In genomic region chr15:29342201-29342600, GRCh38 we compare ENCODE assay signal across 1 cellular context.
TF ChIP-seq lines count a peak whose summit lies in the region.

No MANE protein-coding gene starts in this region.

TF ChIP-seq in WTC11, 78 proteins besides CTCF, POLR2A, EP300 and RAD21 (continued from another document):
- no peak for TF ChIP-seq AFF4 (CRISPR knock-in tag; IDR thresholded peaks at IDR 0.05; ENCODE audit: borderline replicate concordance)
- no peak for TF ChIP-seq GTF2I (CRISPR knock-in tag; conservative IDR thresholded peaks at IDR 0.05)
- no peak for TF ChIP-seq MAX (CRISPR knock-in tag; IDR thresholded peaks at IDR 0.05)
- TF ChIP-seq ELF4 (CRISPR knock-in tag; IDR thresholded peaks at IDR 0.05; ENCODE audit: low read depth), result no peak
- no peak for TF ChIP-seq PRRX2 (CRISPR knock-in tag; IDR thresholded peaks at IDR 0.05)
TF ChIP-seq in WTC11: peak in this region for 0.
